ENCODE assay signal across 1 cellular context in genomic region chr16:51150894-51151320, GRCh38.
TF ChIP-seq lines count a peak whose summit lies in the region.

Gene SALL1, minus strand, starts transcription at chr16:51151270. Its CDS starts 29 bp downstream, at chr16:51151241.

TF ChIP-seq in HEK293, 187 proteins besides CTCF, POLR2A, EP300 and RAD21 (continued from another document):
- no peak for TF ChIP-seq ZNF513 (tag by site-specific recombination; IDR thresholded peaks at IDR 0.05)
- TF ChIP-seq ZNF146 (tag by site-specific recombination; IDR thresholded peaks at IDR 0.05) = no peak
- no peak for TF ChIP-seq ZNF48 (tag by site-specific recombination; IDR thresholded peaks at IDR 0.05)
- TF ChIP-seq ZBTB26 (tag by site-specific recombination; optimal IDR thresholded peaks at IDR 0.05) = peak; percentile 71
- no peak; the same call in 1 of the 2 replicates for TF ChIP-seq EGR2 (tag by site-specific recombination; IDR thresholded peaks at IDR 0.05; ENCODE audit: low read depth)
- no peak for TF ChIP-seq FEZF1 (tag by site-specific recombination; IDR thresholded peaks at IDR 0.05)
- no peak for TF ChIP-seq ZNF791 (tag by site-specific recombination; IDR thresholded peaks at IDR 0.05)
- 0 out of 2 replicates have a peak, but pooled peaks have one; percentile 49 for TF ChIP-seq ZEB2 (tag by site-specific recombination; IDR thresholded peaks at IDR 0.05)
- no peak for TF ChIP-seq OSR2 (tag by site-specific recombination; IDR thresholded peaks at IDR 0.05)
- TF ChIP-seq ZSCAN5A (tag by site-specific recombination; IDR thresholded peaks at IDR 0.05) = no peak
- TF ChIP-seq ZFHX2 (tag by site-specific recombination; conservative IDR thresholded peaks at IDR 0.05) = no peak
- TF ChIP-seq ZNF558 (tag by site-specific recombination; IDR thresholded peaks at IDR 0.05) = no peak
- TF ChIP-seq ZBTB20 (tag by site-specific recombination; IDR thresholded peaks at IDR 0.05) = 0 out of 2 replicates have a peak, but pooled peaks have one; percentile 14
- TF ChIP-seq ZNF623 (tag by site-specific recombination; IDR thresholded peaks at IDR 0.05) = no peak
- TF ChIP-seq ZNF19 (tag by site-specific recombination; IDR thresholded peaks at IDR 0.05; ENCODE audit: low read depth) = no peak
- no peak for TF ChIP-seq ZNF391 (tag by site-specific recombination; IDR thresholded peaks at IDR 0.05; ENCODE audit: borderline replicate concordance, low read depth)
- TF ChIP-seq ZNF76 (tag by site-specific recombination; IDR thresholded peaks at IDR 0.05; ENCODE audit: borderline replicate concordance, low read depth) = no peak
- TF ChIP-seq ZNF18 (tag by site-specific recombination; IDR thresholded peaks at IDR 0.05) = 0 out of 2 replicates have a peak, but pooled peaks have one; percentile 46
- peak; percentile 98 for TF ChIP-seq ZNF335 (tag by site-specific recombination; conservative IDR thresholded peaks at IDR 0.05)
- TF ChIP-seq ZNF362 (tag by site-specific recombination; IDR thresholded peaks at IDR 0.05) = no peak
- no peak for TF ChIP-seq ZNF837 (tag by site-specific recombination; IDR thresholded peaks at IDR 0.05)
- TF ChIP-seq ZBTB48 (tag by site-specific recombination; IDR thresholded peaks at IDR 0.05) = no peak
- TF ChIP-seq PRDM1 (tag by site-specific recombination; IDR thresholded peaks at IDR 0.05) = peak; percentile 51
- TF ChIP-seq ZNF221 (tag by site-specific recombination; IDR thresholded peaks at IDR 0.05; ENCODE audit: borderline replicate concordance) = no peak
- TF ChIP-seq ZNF792 (tag by site-specific recombination; IDR thresholded peaks at IDR 0.05) = no peak
- TF ChIP-seq ZNF114 (tag by site-specific recombination; IDR thresholded peaks at IDR 0.05) = no peak
- no peak for TF ChIP-seq ZBTB49 (tag by site-specific recombination; IDR thresholded peaks at IDR 0.05; ENCODE audit: low read depth)
- TF ChIP-seq SP2 (tag by site-specific recombination; IDR thresholded peaks at IDR 0.05) = no peak
